In genomic region chr2:186530314-186530713, GRCh38 we compare ENCODE assay signal across 2 cellular contexts.
TF ChIP-seq lines count a peak whose summit lies in the region.

No MANE protein-coding gene starts in this region.

TF ChIP-seq in HepG2, 621 proteins besides CTCF, POLR2A, EP300 and RAD21:
- TF ChIP-seq ZNF446 (CRISPR knock-in tag; IDR thresholded peaks at IDR 0.05) (no peak), SOX13 (IDR thresholded peaks at IDR 0.05) (no peak), SOX13 (CRISPR knock-in tag; conservative IDR thresholded peaks at IDR 0.05 in 1 of 2, IDR thresholded peaks at IDR 0.05 in 1 of 2) (peak in 1 of 2 experiments; percentile 25; a peak in 1 of 4 replicates), TCF7 (IDR thresholded peaks at IDR 0.05; ENCODE audit: low read depth) (peak; percentile 34), CEBPB (IDR thresholded peaks at IDR 0.05; ENCODE audit: borderline replicate concordance, low read depth, low read length) (peak; percentile 91), AGO2 (optimal IDR thresholded peaks at IDR 0.05; ENCODE audit: low read depth, low read length) (no peak), CEBPG (CRISPR knock-in tag; IDR thresholded peaks at IDR 0.05) (peak; percentile 84)
- TF ChIP-seq, protein P1, sequence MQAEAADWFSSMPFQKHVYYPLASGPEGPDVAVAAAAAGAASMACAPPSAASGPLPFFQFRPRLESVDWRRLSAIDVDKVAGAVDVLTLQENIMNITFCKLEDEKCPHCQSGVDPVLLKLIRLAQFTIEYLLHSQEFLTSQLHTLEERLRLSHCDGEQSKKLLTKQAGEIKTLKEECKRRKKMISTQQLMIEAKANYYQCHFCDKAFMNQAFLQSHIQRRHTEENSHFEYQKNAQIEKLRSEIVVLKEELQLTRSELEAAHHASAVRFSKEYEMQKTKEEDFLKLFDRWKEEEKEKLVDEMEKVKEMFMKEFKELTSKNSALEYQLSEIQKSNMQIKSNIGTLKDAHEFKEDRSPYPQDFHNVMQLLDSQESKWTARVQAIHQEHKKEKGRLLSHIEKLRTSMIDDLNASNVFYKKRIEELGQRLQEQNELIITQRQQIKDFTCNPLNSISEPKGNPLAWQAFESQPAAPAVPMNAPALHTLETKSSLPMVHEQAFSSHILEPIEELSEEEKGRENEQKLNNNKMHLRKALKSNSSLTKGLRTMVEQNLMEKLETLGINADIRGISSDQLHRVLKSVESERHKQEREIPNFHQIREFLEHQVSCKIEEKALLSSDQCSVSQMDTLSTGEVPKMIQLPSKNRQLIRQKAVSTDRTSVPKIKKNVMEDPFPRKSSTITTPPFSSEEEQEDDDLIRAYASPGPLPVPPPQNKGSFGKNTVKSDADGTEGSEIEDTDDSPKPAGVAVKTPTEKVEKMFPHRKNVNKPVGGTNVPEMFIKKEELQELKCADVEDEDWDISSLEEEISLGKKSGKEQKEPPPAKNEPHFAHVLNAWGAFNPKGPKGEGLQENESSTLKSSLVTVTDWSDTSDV (CRISPR knock-in tag; IDR thresholded peaks at IDR 0.05) = no peak

TF ChIP-seq in K562, 482 proteins besides CTCF, POLR2A, EP300 and RAD21:
- no peak for TF ChIP-seq KHSRP (IDR thresholded peaks at IDR 0.05)
- peak; percentile 81 for TF ChIP-seq CEBPB (tag; IDR thresholded peaks at IDR 0.05)
- no peak for TF ChIP-seq DIDO1 (tag; IDR thresholded peaks at IDR 0.05; ENCODE audit: low read depth)
- TF ChIP-seq, protein P2, sequence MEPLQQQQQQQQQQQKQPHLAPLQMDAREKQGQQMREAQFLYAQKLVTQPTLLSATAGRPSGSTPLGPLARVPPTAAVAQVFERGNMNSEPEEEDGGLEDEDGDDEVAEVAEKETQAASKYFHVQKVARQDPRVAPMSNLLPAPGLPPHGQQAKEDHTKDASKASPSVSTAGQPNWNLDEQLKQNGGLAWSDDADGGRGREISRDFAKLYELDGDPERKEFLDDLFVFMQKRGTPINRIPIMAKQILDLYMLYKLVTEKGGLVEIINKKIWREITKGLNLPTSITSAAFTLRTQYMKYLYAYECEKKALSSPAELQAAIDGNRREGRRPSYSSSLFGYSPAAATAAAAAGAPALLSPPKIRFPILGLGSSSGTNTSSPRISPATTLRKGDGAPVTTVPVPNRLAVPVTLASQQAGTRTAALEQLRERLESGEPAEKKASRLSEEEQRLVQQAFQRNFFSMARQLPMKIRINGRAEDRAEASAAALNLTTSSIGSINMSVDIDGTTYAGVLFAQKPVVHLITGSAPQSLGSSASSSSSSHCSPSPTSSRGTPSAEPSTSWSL (CRISPR knock-in tag; IDR thresholded peaks at IDR 0.05; ENCODE audit: borderline replicate concordance) = no peak
- no peak for TF ChIP-seq CEBPG (CRISPR knock-in tag; IDR thresholded peaks at IDR 0.05)
- peak; percentile 25 to 48; a peak in 3 of 4 replicates for TF ChIP-seq CEBPG (tag; conservative IDR thresholded peaks at IDR 0.05 in 1 of 2, IDR thresholded peaks at IDR 0.05 in 1 of 2)
